Comparison of ENCODE assay signal across 11 cellular contexts in genomic region chr4:52823478-52824092, GRCh38. TPM values are rescaled to one million over a fixed set of nuclear protein-coding genes. Genes with fewer than 3 reads are reported as not detected.
DNase-seq lines count a peak whose midpoint lies in the region; ATAC-seq and TF ChIP-seq lines count a peak whose summit lies in the region.
"Had no signal": no experiment of that assay in that cellular context is flagged by ENCODE, and none has a peak within 500 bp of the region (broad histone marks: within the 10 kb centered on the region; RNA-seq: fewer than 3 reads in every experiment).

No MANE protein-coding gene starts in this region.

- peaks cover 27% of the 10 kb centered on the region for H3K4me1 Mint-ChIP-seq in activated naive CD8-positive, alpha-beta T cell treated with anti-CD3 and anti-CD28 coated beads for 36 hours

- H3K9me3 Mint-ChIP-seq in activated naive CD8-positive, alpha-beta T cell treated with anti-CD3 and anti-CD28 coated beads for 36 hours, result peaks cover 2% of the 10 kb centered on the region

- no peaks in the 10 kb centered on the region for H3K36me3 ChIP-seq in WERI-Rb-1
- H3K36me3 ChIP-seq: SJSA1 had no signal

- peak overlapping the region; percentile 83 for H3K27ac Mint-ChIP-seq in activated naive CD8-positive, alpha-beta T cell treated with anti-CD3 and anti-CD28 coated beads for 36 hours

- H3K27ac ChIP-seq in WERI-Rb-1, result no peak overlapping the region
- H3K27ac ChIP-seq: KMS-11, SJSA1 had no signal

- H3K4me3 ChIP-seq in WERI-Rb-1 (ENCODE audit: low read depth, low read length), result no peak overlapping the region
- H3K4me3 ChIP-seq: SJSA1 had no signal

- no peak for ATAC-seq in GM18907 (IDR thresholded peaks at IDR 0.05; ENCODE audit: unreplicated experiment)
- no peak for ATAC-seq in GM18517 (IDR thresholded peaks at IDR 0.05; ENCODE audit: unreplicated experiment)

- no peaks in the 10 kb centered on the region for H3K27me3 Mint-ChIP-seq in activated naive CD8-positive, alpha-beta T cell treated with anti-CD3 and anti-CD28 coated beads for 36 hours

- H3K27me3 ChIP-seq in WERI-Rb-1 (ENCODE audit: insufficient read depth, low read depth, severe bottlenecking), result peaks cover 47% of the 10 kb centered on the region
- H3K27me3 ChIP-seq: SJSA1 had no signal

- peaks cover 2% of the 10 kb centered on the region for H3K36me3 Mint-ChIP-seq in activated naive CD8-positive, alpha-beta T cell treated with anti-CD3 and anti-CD28 coated beads for 36 hours

- no peak overlapping the region for H3K4me3 Mint-ChIP-seq in activated naive CD8-positive, alpha-beta T cell treated with anti-CD3 and anti-CD28 coated beads for 36 hours

- TF ChIP-seq CTCF in WERI-Rb-1 (IDR thresholded peaks at IDR 0.05; ENCODE audit: low read depth, low read length), result no peak

- no peaks in the 10 kb centered on the region for H3K9me3 ChIP-seq in WERI-Rb-1 (ENCODE audit: severe bottlenecking)
- H3K9me3 ChIP-seq: SJSA1 had no signal

- peak; percentile 58 for DNase-seq in A172 (ENCODE audit: low spot score)
- peak; percentile 33 for DNase-seq in HT-29 (ENCODE audit: low spot score)
- DNase-seq in activated naive CD8-positive, alpha-beta T cell treated with anti-CD3 and anti-CD28 coated beads for 36 hours, result no peak
- DNase-seq in kidney glomerular epithelial cell (lab: John Stamatoyannopoulos, UW), result peak; percentile 78
- DNase-seq in WERI-Rb-1, result no peak
- no peak for DNase-seq in NCI-H526 treated with DMSO at 0.1 percent for 48 hours (lab: John Stamatoyannopoulos, UW)
- DNase-seq: GDM1 had no signal

RNA-seq across cellular contexts. Expression of gene RASL11B, which starts 38.5 kb away (rescaled TPM):
- total RNA-seq in A172 (2014; rRNA removed; shearing (Covaris generic)), result not detected in 2 replicates
- total RNA-seq in HT-29 (2014; rRNA removed; shearing (Covaris generic)), result not detected in 2 replicates
- under 1 TPM; 0.14 to 0.32 TPM for total RNA-seq in activated naive CD8-positive, alpha-beta T cell treated with anti-CD3 and anti-CD28 coated beads for 36 hours

Comparison
In these comparisons a context has a peak if more than half of its experiments do, and no peak if none do; other contexts are left out.
1. DNase-seq: peak in A172 (single experiment), HT-29 (single experiment) and kidney glomerular epithelial cell (single experiment); none in activated naive CD8-positive, alpha-beta T cell treated with anti-CD3 and anti-CD28 coated beads for 36 hours (single experiment), WERI-Rb-1 (single experiment) and NCI-H526 treated with DMSO at 0.1 percent for 48 hours (single experiment).